ENCODE assay signal across 8 cellular contexts in the genomic region with DNA sequence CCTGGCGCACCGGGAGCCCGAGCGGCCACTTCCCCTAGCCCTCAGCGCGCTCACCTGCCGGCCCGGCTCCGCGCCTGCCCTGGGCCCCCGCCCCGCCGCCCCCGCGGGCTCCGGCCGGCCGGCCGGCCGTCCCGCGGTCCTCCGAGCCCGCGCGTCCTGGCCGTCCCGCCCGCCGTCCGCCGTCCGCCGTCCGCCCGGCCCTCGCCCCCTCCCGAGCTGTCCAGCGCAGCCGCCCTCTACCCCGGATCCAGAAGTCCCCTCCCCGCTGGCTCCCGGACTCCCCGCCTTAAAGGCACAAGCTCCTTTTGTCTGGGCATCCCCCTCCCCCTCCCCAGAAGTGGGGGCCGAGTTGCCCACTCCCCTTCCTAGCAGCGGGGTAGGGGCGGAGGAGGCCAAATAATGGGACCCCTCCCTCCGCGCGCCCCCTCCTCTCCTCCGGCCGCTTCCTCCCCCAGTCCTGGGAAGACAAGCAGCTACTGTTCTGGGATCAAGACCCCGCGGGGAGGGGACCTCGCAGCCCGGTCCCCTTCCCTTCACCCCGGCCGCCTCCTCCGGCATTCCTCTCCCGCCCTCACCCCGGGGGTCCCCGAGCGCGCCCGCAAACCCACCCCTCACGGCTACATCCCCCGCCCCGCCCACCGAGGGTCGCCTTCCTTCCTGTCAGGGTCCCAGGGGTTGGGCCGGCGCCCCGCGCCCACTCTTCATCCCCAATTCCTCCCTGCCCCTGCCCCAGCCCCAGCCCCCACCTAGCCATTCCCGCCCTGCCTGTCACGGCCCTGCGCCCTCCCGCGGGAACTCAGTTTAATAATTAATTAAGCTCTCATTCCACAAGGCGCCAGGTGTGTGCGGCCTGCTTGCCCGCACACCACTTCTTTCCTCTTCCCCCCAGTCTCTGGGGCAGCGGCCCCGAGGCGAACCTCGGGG. TPM values are rescaled to one million over a fixed set of nuclear protein-coding genes. Genes with fewer than 3 reads are reported as not detected.
DNase-seq lines count a peak whose midpoint lies in the region; ATAC-seq and TF ChIP-seq lines count a peak whose summit lies in the region.

A gene (minus strand): TSS at position 238 of the 924 bp plus-strand sequence. CDS start 5,655 bp downstream, outside the sequence.

- under 1% methylated on average over 13 of the region's 86 CpGs for WGBS in smooth muscle cell (ENCODE audit: low lambda C conversion rate)

- peaks cover 38% of the 10 kb centered on the region for H4K20me1 ChIP-seq in smooth muscle cell (ENCODE audit: low read depth)

- peak within 1 kb of the TSS; percentile 95 for H2AFZ ChIP-seq in smooth muscle cell (ENCODE audit: low read depth)

- CTCF ChIA-PET in Panc1 (lab: Charles Lee): interaction anchor here (0.6 to 1.2 kb wide), 5 partner anchors 8 to 105 kb away, joined by 4 to 14 read pairs (median 5); no protein-coding TSS in a partner anchor

- TF ChIP-seq CTCF in Panc1 (IDR thresholded peaks at IDR 0.05) (no peak), coronary artery (IDR thresholded peaks at IDR 0.05) (no peak), smooth muscle cell (IDR thresholded peaks at IDR 0.05; ENCODE audit: borderline replicate concordance, insufficient read depth, poor library complexity, severe bottlenecking) (no peak)

- peak within 1 kb of the TSS; percentile 70 for H3K27ac ChIP-seq in Panc1 (ENCODE audit: low read length)
- H3K27ac ChIP-seq in coronary artery: peak within 1 kb of the TSS; percentile 96
- H3K27ac ChIP-seq in smooth muscle cell (ENCODE audit: low read depth): no peak within 1 kb of the TSS

- H3F3A ChIP-seq in smooth muscle cell (ENCODE audit: low read depth): no peaks in the 10 kb centered on the region

- peak within 1 kb of the TSS; percentile 97 for H3K4me2 ChIP-seq in smooth muscle cell

- POLR2A ChIA-PET in Panc1 (lab: Charles Lee): interaction anchor here (0.6 to 1.1 kb wide), 3 partner anchors 14 to 751 kb away, joined by 3 to 7 read pairs (median 3); no protein-coding TSS in a partner anchor

- peaks cover 7% of the 10 kb centered on the region for H3K4me1 ChIP-seq in HAP-1
- H3K4me1 ChIP-seq in Panc1 (ENCODE audit: control insufficient read depth, insufficient read depth, low read length): peaks cover 3% of the 10 kb centered on the region
- H3K4me1 ChIP-seq in smooth muscle cell (ENCODE audit: low read depth): peaks cover 21% of the 10 kb centered on the region

- DNase-seq in D341Med (ENCODE audit: low spot score): peak; percentile 86
- DNase-seq in HAP-1 (ENCODE audit: low spot score in 2 of 2): peak; percentile 61 to 84
- no peak for DNase-seq in Panc1 (ENCODE audit: low read depth, low spot score)
- peak; percentile 88 for DNase-seq in coronary artery (ENCODE audit: low spot score)
- DNase-seq in kidney glomerular epithelial cell (lab: John Stamatoyannopoulos, UW): peak; percentile 56
- peak; percentile 35 for DNase-seq in smooth muscle cell (lab: John Stamatoyannopoulos, UW; ENCODE audit: unreplicated experiment)
- DNase-seq in HPDE6-E6E7 (ENCODE audit: extremely low spot score): no peak
- no peak for DNase-seq in AML-193 (lab: John Stamatoyannopoulos, UW)

- H3K27me3 ChIP-seq in HAP-1 (ENCODE audit: low read depth) (no peaks in the 10 kb centered on the region), Panc1 (ENCODE audit: control insufficient read depth, insufficient read depth, low read length) (no peaks in the 10 kb centered on the region), smooth muscle cell (ENCODE audit: low read depth) (no peaks in the 10 kb centered on the region)

- ATAC-seq in Panc1: peak; percentile 86

- no TSS peak for BruUV-seq in Panc1 (replicated peaks; lab: Mats Ljungman, UMichigan)

- H3K4me3 ChIP-seq in HAP-1 (peak within 1 kb of the TSS; percentile 72), Panc1 (ENCODE audit: low read depth in 2 of 2, low read length in 2 of 2) (peak within 1 kb of the TSS; percentile 61 to 70), coronary artery (peak within 1 kb of the TSS; percentile 84), smooth muscle cell (peak within 1 kb of the TSS; percentile 96)

- H3K9me3 ChIP-seq in HAP-1 (no peaks in the 10 kb centered on the region), Panc1 (ENCODE audit: control insufficient read depth, insufficient read depth, low read depth, low read length) (no peaks in the 10 kb centered on the region), smooth muscle cell (replicated peaks; ENCODE audit: low read depth) (no peaks in the 10 kb centered on the region)

- intact Hi-C loops in Panc1 (cut with micrococcal nuclease; ENCODE audit: unreplicated experiment): no loop called here

- in situ Hi-C loops in HAP-1 (cut with MboI; ENCODE audit: low sequenced_read_pairs): no loop called here
- in situ Hi-C loops in Panc1 (cut with HindIII; ENCODE audit: low pct_unique_long_range_greater_than_20kb, low sequenced_read_pairs): no loop called here

- peak within 1 kb of the TSS; percentile 77 for H3K9ac ChIP-seq in smooth muscle cell (ENCODE audit: low read depth)

- no peaks in the 10 kb centered on the region for H3K36me3 ChIP-seq in HAP-1 (replicated peaks)
- peaks cover 2% of the 10 kb centered on the region; the same call in 1 of the 2 replicates for H3K36me3 ChIP-seq in Panc1 (ENCODE audit: control insufficient read depth, insufficient read depth, low read length)
- H3K36me3 ChIP-seq in smooth muscle cell (ENCODE audit: low read depth): no peaks in the 10 kb centered on the region

- H3K79me2 ChIP-seq in smooth muscle cell (ENCODE audit: low read depth): peaks cover 37% of the 10 kb centered on the region

RNA-seq across cellular contexts. Expression of the gene that starts here (rescaled TPM):
- 24.1 TPM for total RNA-seq in Panc1 (2021; ENCODE audit: unreplicated experiment)
- polyA plus RNA-seq in Panc1 (2012; ENCODE audit: insufficient read length): 41.4 TPM
- total RNA-seq in smooth muscle cell: 23.4 and 31.0 TPM in 2 replicates
- polyA plus RNA-seq in smooth muscle cell: 18.8 and 21.5 TPM in 2 replicates

Comparison
In these comparisons a context has a peak if more than half of its experiments do, and no peak if none do; other contexts are left out.
1. DNase-seq: peak in D341Med (single experiment), HAP-1 (2 of 2), coronary artery (single experiment), kidney glomerular epithelial cell (single experiment) and smooth muscle cell (single experiment); none in Panc1 (single experiment), HPDE6-E6E7 (single experiment) and AML-193 (0 of 2).
2. Peak in every context shown above with its lines, with median percentiles within 50 percentile points of each other: H3K4me3 ChIP-seq.